In genomic region chr11:86669424-86669823, GRCh38 we compare ENCODE assay signal across 1 cellular context.
TF ChIP-seq lines count a peak whose summit lies in the region.

No MANE protein-coding gene starts in this region.

TF ChIP-seq in K562, 482 proteins besides CTCF, POLR2A, EP300 and RAD21:
- TF ChIP-seq ZNF717 (CRISPR knock-in tag; IDR thresholded peaks at IDR 0.05) (no peak), CHD2 (IDR thresholded peaks at IDR 0.05; ENCODE audit: low read depth, low read length) (peak; percentile 81), RBM25 (IDR thresholded peaks at IDR 0.05; ENCODE audit: low read depth, low read length, severe bottlenecking) (peak; percentile 11), POLR2H (tag; IDR thresholded peaks at IDR 0.05; ENCODE audit: low read depth) (no peak), ZNF347 (CRISPR knock-in tag; IDR thresholded peaks at IDR 0.05; ENCODE audit: low read depth) (no peak), EP400 (IDR thresholded peaks at IDR 0.05) (no peak)
